In the genomic region with DNA sequence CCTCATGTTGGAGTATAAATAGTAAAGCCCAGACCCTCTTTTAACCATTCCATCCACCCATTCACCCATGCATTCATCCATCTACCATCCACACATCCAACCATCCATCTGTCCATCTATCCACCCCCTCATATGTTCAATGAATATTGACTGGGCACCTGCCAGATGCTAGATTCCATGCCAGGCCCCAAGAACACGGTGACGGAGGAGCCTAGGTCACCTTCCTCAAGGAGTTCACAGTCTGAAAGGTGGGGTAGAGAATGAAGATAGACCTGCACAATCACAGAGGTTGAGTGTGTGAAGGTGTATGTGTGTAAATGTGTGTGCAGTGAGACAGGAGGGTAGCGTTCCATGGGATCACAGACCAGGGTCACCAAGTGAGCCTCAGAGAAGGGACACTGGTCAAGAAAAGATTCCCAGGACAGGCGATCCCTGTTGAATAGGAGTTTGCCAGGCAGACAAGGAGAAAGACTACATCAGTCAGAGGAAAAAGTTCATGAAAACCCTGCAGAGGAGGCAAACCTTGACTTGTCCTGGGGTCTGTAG, we compare ENCODE assay signal across 23 cellular contexts.
"Had no signal": no experiment of that assay in that cellular context is flagged by ENCODE, and none has a peak within 500 bp of the region (broad histone marks: within the 10 kb centered on the region; RNA-seq: fewer than 3 reads in every experiment).

No MANE protein-coding gene starts in this region.

- FAIRE-seq: colon, endometrium, frontal cortex had no signal

- H3K4me3 ChIP-seq: ascending aorta, breast epithelium, heart left ventricle had no signal

- DNase-seq: activated CD4-positive, alpha-beta memory T cell treated with anti-CD3 and anti-CD28 coated beads, Interleukin-2, amount 10 ng/mL, durations not matched to agents 7 days and 5 days; activated CD4-positive, alpha-beta T cell treated with anti-CD3 and anti-CD28 coated beads for 1 hour; activated CD4-positive, alpha-beta T cell treated with anti-CD3 and anti-CD28 coated beads for 4 hours; activated CD4-positive, alpha-beta T cell treated with anti-CD3 and anti-CD28 coated beads, Interleukin-2, amount 10 ng/mL, durations not matched to agents 7 days and 5 days; activated CD4-positive, alpha-beta T cell treated with anti-CD3 and anti-CD28 coated beads, Interleukin-2, amount 50 U/mL, for 4 hours; activated CD8-positive, alpha-beta memory T cell treated with anti-CD3 and anti-CD28 coated beads, Interleukin-2, amount 50 U/mL, for 48 hours; activated gamma-delta T cell; activated naive CD4-positive, alpha-beta T cell; activated naive CD4-positive, alpha-beta T cell treated with anti-CD3 and anti-CD28 coated beads, Interleukin-2, amount 10 ng/mL, durations not matched to agents 7 days and 5 days; activated naive CD8-positive, alpha-beta T cell treated with anti-CD3 and anti-CD28 coated beads, Interleukin-2, amount 10 ng/mL, durations not matched to agents 7 days and 5 days; activated T-cell treated with anti-CD3 and anti-CD28 coated beads for 4 hours; activated T-cell treated with anti-CD3 and anti-CD28 coated beads, Interleukin-2, amount 50 U/mL, for 24 hours; activated T-cell treated with anti-CD3 and anti-CD28 coated beads, Interleukin-2, amount 50 U/mL, for 72 hours; caudate nucleus; effector CD8-positive, alpha-beta T cell; foreskin fibroblast; heart left ventricle; T-helper 2 cell had no signal

- H3K27ac ChIP-seq: ascending aorta, breast epithelium, heart left ventricle had no signal
